ENCODE assay signal across 11 cellular contexts in genomic region chr3:55750525-55750924, GRCh38.
DNase-seq lines count a peak whose midpoint lies in the region; ATAC-seq and TF ChIP-seq lines count a peak whose summit lies in the region.
"Had no signal": no experiment of that assay in that cellular context is flagged by ENCODE, and none has a peak within 500 bp of the region (broad histone marks: within the 10 kb centered on the region; RNA-seq: fewer than 3 reads in every experiment).

No MANE protein-coding gene starts in this region.

- H4K20me1 ChIP-seq in SK-N-SH (ENCODE audit: insufficient read depth) = no peaks in the 10 kb centered on the region
- no peaks in the 10 kb centered on the region for H4K20me1 ChIP-seq in fibroblast of lung (ENCODE audit: control insufficient read depth, extremely low read depth, insufficient read depth, low read length)

- CTCF ChIA-PET in SK-N-SH (lab: Yijun Ruan, JAX) = no interaction called here

- H3K9me3 ChIP-seq in SK-N-SH (no peaks in the 10 kb centered on the region), fibroblast of lung (ENCODE audit: control insufficient read depth, insufficient read depth, low read depth, low read length) (no peaks in the 10 kb centered on the region)

- ATAC-seq in GM19328 (IDR thresholded peaks at IDR 0.05; ENCODE audit: unreplicated experiment) = no peak

- no peaks in the 10 kb centered on the region for H3F3A ChIP-seq in SK-N-SH (replicated peaks; ENCODE audit: insufficient read depth)

- H3K36me3 ChIP-seq in SK-N-SH (replicated peaks in 1 of 2; ENCODE audit: control insufficient read depth in 1 of 2, insufficient read depth in 2 of 2, low read length in 1 of 2) = no peaks in the 10 kb centered on the region
- no peaks in the 10 kb centered on the region for H3K36me3 ChIP-seq in fibroblast of lung (ENCODE audit: control insufficient read depth, insufficient read depth, low read length)

- H3K27me3 ChIP-seq in SK-N-SH (ENCODE audit: insufficient read depth) = no peaks in the 10 kb centered on the region
- H3K27me3 ChIP-seq in fibroblast of lung (ENCODE audit: control insufficient read depth, insufficient read depth, low read length) = no peaks in the 10 kb centered on the region

- DNase-seq in GM04503 (ENCODE audit: low read depth) (peak; percentile 85), SK-N-SH (no peak), fibroblast of lung (ENCODE audit: low read depth in 2 of 2) (peak; percentile 70 to 96), retinal pigment epithelial cell (ENCODE audit: low read depth) (peak; percentile 13), NCI-H146 (lab: John Stamatoyannopoulos, UW) (no peak), NCI-H2081 (lab: John Stamatoyannopoulos, UW) (no peak)
- no peak for DNase-seq in activated CD4-positive, alpha-beta T cell treated with anti-CD3 and anti-CD28 coated beads, Interleukin-2, amount 50 U/mL, for 48 hours
- DNase-seq: activated naive CD8-positive, alpha-beta T cell treated with anti-CD3 and anti-CD28 coated beads, Interleukin-2, amount 10 ng/mL, durations not matched to agents 7 days and 5 days; NCI-H82; stimulated activated CD4-positive, alpha-beta T cell treated with anti-CD3 and anti-CD28 coated beads, Interleukin-12 subunit alpha, Interleukin-12 subunit beta, amount 100 ng/mL, for 4 hours had no signal

- H3K4me2 ChIP-seq in SK-N-SH = no peak overlapping the region
- no peak overlapping the region for H3K4me2 ChIP-seq in fibroblast of lung (ENCODE audit: extremely low read depth, insufficient read depth, low read length)

- no peak for TF ChIP-seq RAD21 in SK-N-SH (IDR thresholded peaks at IDR 0.05; ENCODE audit: low read length)

- H3K9me2 ChIP-seq in SK-N-SH = no peaks in the 10 kb centered on the region

- no peak overlapping the region for H2AFZ ChIP-seq in SK-N-SH (ENCODE audit: low read depth)
- H2AFZ ChIP-seq in fibroblast of lung (ENCODE audit: low read length) = no peak overlapping the region

- no peak overlapping the region for H3K9ac ChIP-seq in SK-N-SH
- H3K9ac ChIP-seq in fibroblast of lung (ENCODE audit: insufficient read depth, low read length) = no peak overlapping the region

- no peak for TF ChIP-seq CTCF in SK-N-SH (IDR thresholded peaks at IDR 0.05)
- no peak for TF ChIP-seq CTCF in fibroblast of lung (conservative IDR thresholded peaks at IDR 0.05 in 1 of 2, IDR thresholded peaks at IDR 0.05 in 1 of 2; ENCODE audit: low read depth in 1 of 2, low read length in 2 of 2)
- no peak for TF ChIP-seq CTCF in retinal pigment epithelial cell (conservative IDR thresholded peaks at IDR 0.05; ENCODE audit: low read depth, low read length)

- H3K79me2 ChIP-seq in SK-N-SH (ENCODE audit: insufficient read depth) (no peaks in the 10 kb centered on the region), fibroblast of lung (ENCODE audit: control insufficient read depth, insufficient read depth, low read length) (no peaks in the 10 kb centered on the region)

- POLR2A ChIA-PET in SK-N-SH (lab: Yijun Ruan, JAX) = no interaction called here

- WGBS in SK-N-SH (ENCODE audit: low lambda C conversion rate) = 51% methylated on average over 6 of the region's 6 CpGs

- H3K27ac ChIP-seq in SK-N-SH (ENCODE audit: low read depth in 2 of 2, low read length in 1 of 2) = 0 out of 4 replicates have a peak overlapping the region, but pooled peaks of 1 of the 2 experiments have one; percentile 14
- no peak overlapping the region for H3K27ac ChIP-seq in fibroblast of lung (ENCODE audit: insufficient read depth, low read length)

- H3K4me1 ChIP-seq in SK-N-SH (ENCODE audit: control insufficient read depth in 1 of 2, insufficient read depth in 2 of 2, low read depth in 1 of 2, low read length in 1 of 2) = no peaks in the 10 kb centered on the region
- H3K4me1 ChIP-seq in fibroblast of lung (ENCODE audit: control insufficient read depth, extremely low read depth, insufficient read depth, low read length) = peaks cover 3% of the 10 kb centered on the region

- H3K4me3 ChIP-seq in SK-N-SH (ENCODE audit: low read depth in 2 of 2, low read length in 1 of 2) (no peak overlapping the region), fibroblast of lung (replicated peaks in 1 of 4; ENCODE audit: control extremely low read depth in 1 of 4, insufficient read depth in 1 of 4, low read depth in 3 of 4, low read length in 4 of 4) (no peak overlapping the region), retinal pigment epithelial cell (ENCODE audit: low read length) (no peak overlapping the region)

- no peak for TF ChIP-seq EP300 in SK-N-SH (IDR thresholded peaks at IDR 0.05; ENCODE audit: borderline replicate concordance in 1 of 2, low read depth in 1 of 2, low read length in 1 of 2)

TF ChIP-seq in SK-N-SH, 30 proteins besides CTCF, POLR2A, EP300 and RAD21:
- TF ChIP-seq TCF12 (IDR thresholded peaks at IDR 0.05) (peak; percentile 33; the same call in 1 of the 2 replicates), YY1 (IDR thresholded peaks at IDR 0.05; ENCODE audit: low read depth) (no peak)

Comparison
In these comparisons a context has a peak if more than half of its experiments do, and no peak if none do; other contexts are left out.
1. DNase-seq: peak in GM04503 (single experiment), fibroblast of lung (2 of 2) and retinal pigment epithelial cell (single experiment); none in SK-N-SH (single experiment), NCI-H146 (single experiment), NCI-H2081 (0 of 2) and activated CD4-positive, alpha-beta T cell treated with anti-CD3 and anti-CD28 coated beads, Interleukin-2, amount 50 U/mL, for 48 hours (0 of 2).